8 cellular contexts compared by ENCODE assay signal in genomic region chr3:43913036-43913435, GRCh38.
"Had no signal": no experiment of that assay in that cellular context is flagged by ENCODE, and none has a peak within 500 bp of the region (broad histone marks: within the 10 kb centered on the region; RNA-seq: fewer than 3 reads in every experiment).

No MANE protein-coding gene starts in this region.

- H3K36me3 ChIP-seq: HAP-1 had no signal

- H3K9me3 Mint-ChIP-seq: HFFc6 had no signal

- H3K4me3 Mint-ChIP-seq: HFFc6, IgD-negative memory B cell had no signal

- H3K27ac ChIP-seq: HL-60 had no signal

- H3K4me3 ChIP-seq: HAP-1 had no signal

- ATAC-seq: HCT116, HepG2 had no signal

- DNase-seq: GOT3, H7, HFFc6 had no signal

- H3K27ac Mint-ChIP-seq: HFFc6 had no signal

- H3K9me3 ChIP-seq: HAP-1 had no signal

- H3K4me1 ChIP-seq: HAP-1 had no signal
